Comparison of ENCODE assay signal across 12 cellular contexts in the genomic region with DNA sequence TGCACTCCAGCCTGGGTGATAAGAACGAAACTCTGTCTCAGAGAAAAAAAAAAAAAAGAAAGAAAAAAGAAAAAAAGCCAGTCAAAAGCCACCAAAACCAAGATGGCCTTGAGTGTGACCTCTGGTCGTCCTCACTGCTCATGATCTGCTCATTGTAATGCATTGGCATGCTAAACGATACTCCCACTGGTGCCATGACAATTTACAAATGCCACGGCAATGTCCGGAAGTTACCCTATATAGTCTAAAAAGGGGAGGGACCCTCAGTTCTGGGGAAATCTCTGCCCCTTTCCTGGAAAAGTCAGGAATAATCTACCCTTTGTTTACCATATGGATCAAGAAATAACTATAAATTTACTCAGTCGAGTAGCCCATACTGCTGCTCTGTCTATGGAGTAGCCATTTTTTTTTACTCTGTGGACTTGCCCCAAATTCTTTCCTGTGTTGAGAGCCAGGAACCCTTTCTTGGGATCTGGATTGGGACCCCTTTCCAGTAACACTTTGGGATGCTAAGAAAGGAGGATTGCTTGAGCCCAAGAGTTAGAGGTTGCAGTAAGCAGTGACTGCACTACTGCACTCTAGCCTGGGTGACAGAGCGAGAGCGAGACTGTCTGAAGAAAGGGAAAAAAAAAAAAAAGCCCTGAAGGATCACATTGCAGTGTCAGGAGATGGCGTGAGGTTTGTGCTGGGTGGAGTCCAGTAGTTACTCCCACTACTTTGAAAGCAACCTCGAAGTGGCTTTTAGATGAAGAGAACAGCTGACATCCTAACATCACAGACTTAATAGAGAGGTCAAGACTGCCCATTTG. TPM values are rescaled to one million over a fixed set of nuclear protein-coding genes. Genes with fewer than 3 reads are reported as not detected.
A peak's percentile ranks its signal among the peaks of the same experiment; 100 is the strongest.
DNase-seq lines count a peak whose midpoint lies in the region; ATAC-seq and TF ChIP-seq lines count a peak whose summit lies in the region.
"Had no signal": no experiment of that assay in that cellular context is flagged by ENCODE, and none has a peak within 500 bp of the region (broad histone marks: within the 10 kb centered on the region; RNA-seq: fewer than 3 reads in every experiment).

No MANE protein-coding gene starts in this region.

- H3K36me3 Mint-ChIP-seq in endodermal cell (ENCODE audit: low read depth) (no peaks in the 10 kb centered on the region), nephron (ENCODE audit: low read depth) (no peaks in the 10 kb centered on the region)
- H3K36me3 Mint-ChIP-seq: CD8-positive, alpha-beta T cell; naive thymus-derived CD4-positive, alpha-beta T cell had no signal

- H3K4me3 Mint-ChIP-seq in endodermal cell, result no peak overlapping the region
- H3K4me3 Mint-ChIP-seq in nephron, result peak overlapping the region; percentile 42 to 69 (median 48)
- H3K4me3 Mint-ChIP-seq: CD8-positive, alpha-beta T cell; naive thymus-derived CD4-positive, alpha-beta T cell had no signal

- ATAC-seq in GM19467 (IDR thresholded peaks at IDR 0.05; ENCODE audit: unreplicated experiment), result no peak
- ATAC-seq: CD8-positive, alpha-beta T cell; naive thymus-derived CD4-positive, alpha-beta T cell had no signal

- peak overlapping the region; percentile 78 for H3K27ac ChIP-seq in endodermal cell (ENCODE audit: low read depth, low read length)

- H3K4me1 Mint-ChIP-seq in endodermal cell, result peaks cover 8% of the 10 kb centered on the region
- peaks cover 22% of the 10 kb centered on the region for H3K4me1 Mint-ChIP-seq in nephron

- H3K9me3 ChIP-seq in endodermal cell (ENCODE audit: control insufficient read depth, low read length), result no peaks in the 10 kb centered on the region

- no peak overlapping the region for H3K4me3 ChIP-seq in endodermal cell (ENCODE audit: low read length)

- H3K36me3 ChIP-seq in endodermal cell (ENCODE audit: control insufficient read depth, insufficient read depth, low read length), result no peaks in the 10 kb centered on the region

- H3K27me3 Mint-ChIP-seq in endodermal cell (ENCODE audit: insufficient read depth), result no peaks in the 10 kb centered on the region
- no peaks in the 10 kb centered on the region for H3K27me3 Mint-ChIP-seq in nephron (ENCODE audit: low read depth)

- no peaks in the 10 kb centered on the region for H3K27me3 ChIP-seq in endodermal cell (ENCODE audit: control insufficient read depth, insufficient read depth, low read length, poor library complexity, severe bottlenecking)

- TF ChIP-seq CTCF in endodermal cell (conservative IDR thresholded peaks at IDR 0.05) (no peak), nephron (IDR thresholded peaks at IDR 0.05; ENCODE audit: unreplicated experiment in 3 of 3) (no peak)

- DNase-seq in Daoy (ENCODE audit: low read depth) (peak; percentile 47), M059J (ENCODE audit: low read depth) (peak; percentile 55), endodermal cell (peak; percentile 59), pons (ENCODE audit: low spot score) (no peak)
- DNase-seq in activated naive CD4-positive, alpha-beta T cell treated with Interleukin-2 at 50 U/mL for 16 hours, result no peak
- no peak for DNase-seq in activated CD4-positive, CD25-positive, alpha-beta regulatory T cell (lab: John Stamatoyannopoulos, UW)
- DNase-seq: CD8-positive, alpha-beta T cell; MV-4-11; naive thymus-derived CD4-positive, alpha-beta T cell; T-helper 2 cell had no signal

- H3K27ac Mint-ChIP-seq in endodermal cell, result no peak overlapping the region
- H3K27ac Mint-ChIP-seq in nephron, result peak overlapping the region; percentile 80 to 90 (median 87)
- H3K27ac Mint-ChIP-seq: CD8-positive, alpha-beta T cell; naive thymus-derived CD4-positive, alpha-beta T cell had no signal

- H3K9ac ChIP-seq in endodermal cell (ENCODE audit: extremely low read depth, low read length, poor library complexity, severe bottlenecking), result no peak overlapping the region

- no peaks in the 10 kb centered on the region for H3K9me3 Mint-ChIP-seq in endodermal cell
- no peaks in the 10 kb centered on the region for H3K9me3 Mint-ChIP-seq in nephron
- H3K9me3 Mint-ChIP-seq: CD8-positive, alpha-beta T cell; naive thymus-derived CD4-positive, alpha-beta T cell had no signal

- no peaks in the 10 kb centered on the region for H3K4me1 ChIP-seq in endodermal cell (ENCODE audit: control insufficient read depth, insufficient read depth, low read length)

- WGBS in endodermal cell (ENCODE audit: insufficient coverage in 1 of 2, insufficient read length in 1 of 2), 2 experiments, result 77 to 81% methylated on average over 7 to 10 of the region's 10 CpGs

RNA-seq across cellular contexts. Expression of gene TMEM231, which starts 3.7 kb away (rescaled TPM):
- 7.6 and 7.7 TPM in 2 replicates for total RNA-seq in Daoy (2014; rRNA removed; shearing (Covaris generic))
- 11.0 and 13.3 TPM in 2 replicates for total RNA-seq in M059J (2014; rRNA removed; shearing (Covaris generic))
- 10 to 100 TPM; 11.9 to 15.7 TPM for total RNA-seq in endodermal cell
- polyA plus RNA-seq in endodermal cell (2013, experiment 1 of 2), result 25.0 TPM
- 27.1 TPM for polyA plus RNA-seq in endodermal cell (2013, experiment 2 of 2)

RNA-seq across cellular contexts. Expression of gene GABARAPL2, which starts 6.4 kb away (rescaled TPM):
- 15.5 and 26.6 TPM in 2 replicates for total RNA-seq in Daoy (2014; rRNA removed; shearing (Covaris generic))
- total RNA-seq in M059J (2014; rRNA removed; shearing (Covaris generic)), result 71.8 and 87.7 TPM in 2 replicates
- 10 to 100 TPM; 72.8 to 78.5 TPM for total RNA-seq in endodermal cell
- polyA plus RNA-seq in endodermal cell (2013, experiment 1 of 2), result 126 TPM
- 128 TPM for polyA plus RNA-seq in endodermal cell (2013, experiment 2 of 2)

RNA-seq across cellular contexts. Expression of gene CHST5, which starts 23.9 kb away (rescaled TPM):
- total RNA-seq in Daoy (2014; rRNA removed; shearing (Covaris generic)), result 0.30 TPM in 1 of 2 replicates, not detected in the other
- not detected in 2 replicates for total RNA-seq in M059J (2014; rRNA removed; shearing (Covaris generic))
- total RNA-seq in endodermal cell, result 1 to 10 TPM in 1 of 2 donors, under 1 TPM in 1; 0.26 to 1.1 TPM
- polyA plus RNA-seq in endodermal cell (2013, experiment 1 of 2), result 0.78 TPM
- 0.87 TPM for polyA plus RNA-seq in endodermal cell (2013, experiment 2 of 2)
- total RNA-seq: CD8-positive, alpha-beta T cell; naive thymus-derived CD4-positive, alpha-beta T cell had no signal
- polyA plus RNA-seq: naive thymus-derived CD4-positive, alpha-beta T cell had no signal

Comparison
In these comparisons a context has a peak if more than half of its experiments do, and no peak if none do; other contexts are left out.
1. DNase-seq: peak in Daoy (single experiment), M059J (single experiment) and endodermal cell (single experiment); none in activated naive CD4-positive, alpha-beta T cell treated with Interleukin-2 at 50 U/mL for 16 hours (single experiment), pons (single experiment) and activated CD4-positive, CD25-positive, alpha-beta regulatory T cell (0 of 4).